26 cellular contexts compared by ENCODE assay signal in the genomic region with DNA sequence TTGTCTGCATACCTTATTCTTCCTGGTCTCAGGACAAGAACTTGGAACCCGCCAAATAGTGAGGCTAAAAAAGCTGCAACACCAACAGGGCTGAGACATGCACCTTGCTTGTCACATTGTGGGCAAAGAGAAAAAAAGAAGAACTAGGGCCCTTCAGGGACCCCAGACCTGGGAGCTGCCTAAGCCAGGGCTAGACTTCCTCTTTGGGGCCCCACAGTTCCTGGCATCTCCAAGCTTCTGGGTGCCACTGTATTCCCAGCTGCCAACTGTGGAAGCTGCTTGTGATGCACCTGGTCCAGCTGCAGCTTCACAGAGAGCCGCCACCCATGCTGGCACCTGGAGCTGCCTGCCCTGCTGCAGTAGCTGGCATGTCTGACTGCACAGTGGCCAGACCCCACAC.
"Had no signal": no experiment of that assay in that cellular context is flagged by ENCODE, and none has a peak within 500 bp of the region (broad histone marks: within the 10 kb centered on the region; RNA-seq: fewer than 3 reads in every experiment).

No MANE protein-coding gene starts in this region.

- DNase-seq: activated CD4-positive, alpha-beta T cell treated with anti-CD3 and anti-CD28 coated beads for 48 hours; activated CD4-positive, alpha-beta T cell treated with anti-CD3 and anti-CD28 coated beads, Interleukin-2, amount 50 U/mL, for 48 hours; activated CD4-positive, CD25-positive, alpha-beta regulatory T cell treated with anti-CD3 and anti-CD28 coated beads, Interleukin-2, amount 50 U/mL, for 72 hours; activated CD8-positive, alpha-beta memory T cell treated with anti-CD3 and anti-CD28 coated beads, Interleukin-2, amount 10 ng/mL, durations not matched to agents 7 days and 5 days; activated naive CD4-positive, alpha-beta T cell treated with anti-CD3 and anti-CD28 coated beads, Interleukin-2, amount 50 U/mL, for 16 hours; activated naive CD8-positive, alpha-beta T cell treated with anti-CD3 and anti-CD28 coated beads, Interleukin-2, amount 10 ng/mL, durations not matched to agents 7 days and 5 days; activated T-cell treated with anti-CD3 and anti-CD28 coated beads, Interleukin-2, amount 50 U/mL, for 4 hours; adrenal gland; anterior cingulate cortex; caudate nucleus; colonic mucosa; Karpas-422; NCI-H1105 treated with DMSO at 0.1 percent for 48 hours; NCI-H1436 treated with DMSO at 0.1 percent for 48 hours; NCI-H187; NCI-H2081; NCI-H524; NCI-H82; PC-3; SHP77; T-helper 9 cell had no signal

- ATAC-seq: activated CD8-positive, alpha-beta memory T cell treated with anti-CD3 and anti-CD28 coated beads, Interleukin-2, amount 10 ng/mL, durations not matched to agents 7 days and 5 days; activated T-cell treated with anti-CD3 and anti-CD28 coated beads, Interleukin-2, amount 50 U/mL, for 4 hours; PC-3; SK-N-SH treated with all-trans-retinoic acid at 6 μM for 48 hours; WTC11 had no signal

- H3K27me3 ChIP-seq: adrenal gland, breast epithelium, colonic mucosa, SJSA1 had no signal

- H3K27ac ChIP-seq: adrenal gland, breast epithelium, colonic mucosa, SJSA1 had no signal

- H3K4me3 Mint-ChIP-seq: activated CD8-positive, alpha-beta memory T cell treated with anti-CD3 and anti-CD28 coated beads, Interleukin-2, amount 10 ng/mL, durations not matched to agents 7 days and 5 days; activated naive CD8-positive, alpha-beta T cell treated with anti-CD3 and anti-CD28 coated beads, Interleukin-2, amount 10 ng/mL, durations not matched to agents 7 days and 5 days; activated T-cell treated with anti-CD3 and anti-CD28 coated beads, Interleukin-2, amount 50 U/mL, for 4 hours; T-helper 1 cell treated with Interleukin-12 subunit alpha and Interleukin-12 subunit beta and Interleukin-4 antibody, amounts not matched to agents 30 μg/mL and 1 μg/mL, for 36 hours; WTC11 had no signal

- H3K9me3 Mint-ChIP-seq: activated T-cell treated with anti-CD3 and anti-CD28 coated beads, Interleukin-2, amount 50 U/mL, for 4 hours had no signal

- H3K4me3 ChIP-seq: adrenal gland, breast epithelium, colonic mucosa, SJSA1 had no signal

- H3K27ac Mint-ChIP-seq: activated CD8-positive, alpha-beta memory T cell treated with anti-CD3 and anti-CD28 coated beads, Interleukin-2, amount 10 ng/mL, durations not matched to agents 7 days and 5 days; activated naive CD8-positive, alpha-beta T cell treated with anti-CD3 and anti-CD28 coated beads, Interleukin-2, amount 10 ng/mL, durations not matched to agents 7 days and 5 days; T-helper 1 cell treated with Interleukin-12 subunit alpha and Interleukin-12 subunit beta and Interleukin-4 antibody, amounts not matched to agents 30 μg/mL and 1 μg/mL, for 36 hours; WTC11 had no signal

- H3K4me1 ChIP-seq: adrenal gland, breast epithelium, colonic mucosa, SJSA1 had no signal

- H3K36me3 Mint-ChIP-seq: activated CD8-positive, alpha-beta memory T cell treated with anti-CD3 and anti-CD28 coated beads, Interleukin-2, amount 10 ng/mL, durations not matched to agents 7 days and 5 days had no signal

- H3K9me3 ChIP-seq: adrenal gland, breast epithelium, colonic mucosa, SJSA1 had no signal

- H3K27me3 Mint-ChIP-seq: activated CD8-positive, alpha-beta memory T cell treated with anti-CD3 and anti-CD28 coated beads, Interleukin-2, amount 10 ng/mL, durations not matched to agents 7 days and 5 days had no signal

- H3K4me1 Mint-ChIP-seq: activated CD8-positive, alpha-beta memory T cell treated with anti-CD3 and anti-CD28 coated beads, Interleukin-2, amount 10 ng/mL, durations not matched to agents 7 days and 5 days had no signal

- H3K36me3 ChIP-seq: adrenal gland, breast epithelium, colonic mucosa, SJSA1 had no signal
